In genomic region chr3:127226451-127226850, GRCh38 we compare ENCODE assay signal across 17 cellular contexts. TPM values are rescaled to one million over a fixed set of nuclear protein-coding genes. Genes with fewer than 3 reads are reported as not detected.
DNase-seq lines count a peak whose midpoint lies in the region; ATAC-seq, FAIRE-seq and TF ChIP-seq lines count a peak whose summit lies in the region.
"Had no signal": no experiment of that assay in that cellular context is flagged by ENCODE, and none has a peak within 500 bp of the region (broad histone marks: within the 10 kb centered on the region; RNA-seq: fewer than 3 reads in every experiment).

No MANE protein-coding gene starts in this region.

- peaks cover 0 to 20% (median 0%) of the 10 kb centered on the region in 3 donors for H3K27me3 ChIP-seq in sigmoid colon

- no peak for TF ChIP-seq EP300 in sigmoid colon (IDR thresholded peaks at IDR 0.05)

- no peak overlapping the region for H3K4me3 ChIP-seq in kidney (ENCODE audit: low read length in 2 of 2)
- H3K4me3 ChIP-seq in sigmoid colon: no peak overlapping the region

- H3K4me1 ChIP-seq in kidney (ENCODE audit: control insufficient read depth in 1 of 2, insufficient read depth in 1 of 2, low read depth in 1 of 2, low read length in 2 of 2) (no peaks in the 10 kb centered on the region), sigmoid colon (no peaks in the 10 kb centered on the region)

- no peak overlapping the region for H3K9ac ChIP-seq in kidney (ENCODE audit: low read length in 2 of 2)

- intact Hi-C loops in activated CD4-positive, alpha-beta T cell treated with anti-CD3 and anti-CD28 coated beads, Interleukin-2, amount 10 ng/mL, durations not matched to agents 24 days and 14 days (cut with micrococcal nuclease): no loop called here
- intact Hi-C loops in kidney (cut with DNase I) (no loop called here), sigmoid colon (cut with DNase I) (no loop called here)

- 69 to 76% methylated on average over 3 of the region's 3 CpGs for WGBS in sigmoid colon, 2 donors

- peaks cover 0 to 8% of the 10 kb centered on the region in 2 donors for H3K9me3 ChIP-seq in kidney (ENCODE audit: control insufficient read depth in 1 of 2, low read length in 2 of 2)
- H3K9me3 ChIP-seq in sigmoid colon: peaks cover 0 to 5% (median 1%) of the 10 kb centered on the region in 4 donors

- no peaks in the 10 kb centered on the region for H3K27me3 Mint-ChIP-seq in activated CD4-positive, alpha-beta T cell treated with anti-CD3 and anti-CD28 coated beads, Interleukin-2, amount 10 ng/mL, durations not matched to agents 24 days and 14 days
- peaks cover 8% of the 10 kb centered on the region for H3K27me3 Mint-ChIP-seq in activated naive CD8-positive, alpha-beta T cell treated with anti-CD3 and anti-CD28 coated beads, Interleukin-2, amount 10 ng/mL, durations not matched to agents 7 days and 5 days

- no peak for ATAC-seq in activated naive CD8-positive, alpha-beta T cell treated with anti-CD3 and anti-CD28 coated beads, Interleukin-2, amount 10 ng/mL, durations not matched to agents 7 days and 5 days (ENCODE audit: low read depth)
- ATAC-seq: activated CD8-positive, alpha-beta T cell treated with anti-CD3 and anti-CD28 coated beads, Interleukin-2, amount 10 ng/mL, durations not matched to agents 7 days and 5 days had no signal

- peak overlapping the region; percentile 27 for H3K27ac Mint-ChIP-seq in activated CD4-positive, alpha-beta T cell treated with anti-CD3 and anti-CD28 coated beads, Interleukin-2, amount 10 ng/mL, durations not matched to agents 24 days and 14 days
- peak overlapping the region; percentile 55 for H3K27ac Mint-ChIP-seq in activated naive CD8-positive, alpha-beta T cell treated with anti-CD3 and anti-CD28 coated beads, Interleukin-2, amount 10 ng/mL, durations not matched to agents 7 days and 5 days
- H3K27ac Mint-ChIP-seq: activated CD8-positive, alpha-beta T cell treated with anti-CD3 and anti-CD28 coated beads, Interleukin-2, amount 10 ng/mL, durations not matched to agents 7 days and 5 days had no signal

- H3K4me1 Mint-ChIP-seq in activated CD4-positive, alpha-beta T cell treated with anti-CD3 and anti-CD28 coated beads, Interleukin-2, amount 10 ng/mL, durations not matched to agents 24 days and 14 days: peaks cover 14% of the 10 kb centered on the region
- H3K4me1 Mint-ChIP-seq in activated naive CD8-positive, alpha-beta T cell treated with anti-CD3 and anti-CD28 coated beads, Interleukin-2, amount 10 ng/mL, durations not matched to agents 7 days and 5 days: peaks cover 15% of the 10 kb centered on the region

- H3K4me3 Mint-ChIP-seq in activated CD4-positive, alpha-beta T cell treated with anti-CD3 and anti-CD28 coated beads, Interleukin-2, amount 10 ng/mL, durations not matched to agents 24 days and 14 days: peak overlapping the region; percentile 53
- H3K4me3 Mint-ChIP-seq in activated naive CD8-positive, alpha-beta T cell treated with anti-CD3 and anti-CD28 coated beads, Interleukin-2, amount 10 ng/mL, durations not matched to agents 7 days and 5 days: no peak overlapping the region
- H3K4me3 Mint-ChIP-seq: activated CD8-positive, alpha-beta T cell treated with anti-CD3 and anti-CD28 coated beads, Interleukin-2, amount 10 ng/mL, durations not matched to agents 7 days and 5 days had no signal

- POLR2A ChIA-PET in activated naive CD8-positive, alpha-beta T cell treated with anti-CD3 and anti-CD28 coated beads, Interleukin-2, amount 10 ng/mL, durations not matched to agents 7 days and 5 days (lab: Charles Lee): no interaction called here

- no peak for TF ChIP-seq POLR2A in sigmoid colon (IDR thresholded peaks at IDR 0.05)

- H3K36me3 Mint-ChIP-seq in activated CD4-positive, alpha-beta T cell treated with anti-CD3 and anti-CD28 coated beads, Interleukin-2, amount 10 ng/mL, durations not matched to agents 24 days and 14 days (ENCODE audit: low read depth): peaks cover 1% of the 10 kb centered on the region
- peaks cover 5% of the 10 kb centered on the region for H3K36me3 Mint-ChIP-seq in activated naive CD8-positive, alpha-beta T cell treated with anti-CD3 and anti-CD28 coated beads, Interleukin-2, amount 10 ng/mL, durations not matched to agents 7 days and 5 days

- H3K27ac ChIP-seq in kidney (ENCODE audit: low read depth in 2 of 2, low read length in 2 of 2): no peak overlapping the region
- no peak overlapping the region for H3K27ac ChIP-seq in sigmoid colon

- TF ChIP-seq CTCF in kidney (IDR thresholded peaks at IDR 0.05; ENCODE audit: borderline replicate concordance, extremely low read depth, insufficient read depth) (no peak), sigmoid colon (IDR thresholded peaks at IDR 0.05) (no peak)

- peak; percentile 92 for FAIRE-seq in HTR-8/SVneo (lab: Jason Lieb, UNC)
- FAIRE-seq in kidney (lab: Jason Lieb, UNC): no peak
- FAIRE-seq: colon, GM18507 had no signal

- H3K36me3 ChIP-seq in kidney (ENCODE audit: control insufficient read depth in 1 of 2, insufficient read depth in 2 of 2, low read length in 2 of 2): no peaks in the 10 kb centered on the region
- no peaks in the 10 kb centered on the region for H3K36me3 ChIP-seq in sigmoid colon

- H3K9me3 Mint-ChIP-seq in activated CD4-positive, alpha-beta T cell treated with anti-CD3 and anti-CD28 coated beads, Interleukin-2, amount 10 ng/mL, durations not matched to agents 24 days and 14 days: peaks cover 28% of the 10 kb centered on the region
- H3K9me3 Mint-ChIP-seq in activated naive CD8-positive, alpha-beta T cell treated with anti-CD3 and anti-CD28 coated beads, Interleukin-2, amount 10 ng/mL, durations not matched to agents 7 days and 5 days: peaks cover 16% of the 10 kb centered on the region

- DNase-seq in activated CD4-positive, alpha-beta T cell treated with anti-CD3 and anti-CD28 coated beads, Interleukin-2, amount 10 ng/mL, durations not matched to agents 24 days and 14 days: peak; percentile 52
- DNase-seq in activated CD4-positive, alpha-beta T cell treated with anti-CD3 and anti-CD28 coated beads, Interleukin-2, amount 50 U/mL, for 4 hours: no peak
- DNase-seq in HTR-8/SVneo (ENCODE audit: insufficient read length, low spot score) (peak; percentile 79), renal cortical epithelial cell (ENCODE audit: low read depth) (peak; percentile 48), kidney (no peak), 8988T (no peak), sigmoid colon (no peak)
- no peak for DNase-seq in activated naive CD8-positive, alpha-beta T cell treated with anti-CD3 and anti-CD28 coated beads, Interleukin-2, amount 10 ng/mL, durations not matched to agents 7 days and 5 days
- DNase-seq: ACHN; activated CD8-positive, alpha-beta T cell treated with anti-CD3 and anti-CD28 coated beads, Interleukin-2, amount 10 ng/mL, durations not matched to agents 7 days and 5 days; DMS79 treated with DMSO at 0.1 percent for 48 hours; OCI-M1; stimulated activated CD4-positive, alpha-beta T cell treated with anti-CD3 and anti-CD28 coated beads, Interleukin-12 subunit alpha, Interleukin-12 subunit beta, amount 100 ng/mL, for 4 hours had no signal

RNA-seq across cellular contexts. Expression of gene PRR23E, which starts 33.5 kb away (rescaled TPM):
- total RNA-seq in activated CD4-positive, alpha-beta T cell treated with anti-CD3 and anti-CD28 coated beads, Interleukin-2, amount 10 ng/mL, durations not matched to agents 24 days and 14 days: not detected in 2 replicates
- not detected for total RNA-seq in activated naive CD8-positive, alpha-beta T cell treated with anti-CD3 and anti-CD28 coated beads, Interleukin-2, amount 10 ng/mL, durations not matched to agents 7 days and 5 days
- not detected in 2 replicates for total RNA-seq in renal cortical epithelial cell
- not detected for total RNA-seq in kidney
- not detected for polyA plus RNA-seq in kidney (ENCODE audit: insufficient read depth, low read depth, low replicate concordance)
- total RNA-seq in sigmoid colon: not detected
- polyA plus RNA-seq in sigmoid colon: not detected
- total RNA-seq: activated CD8-positive, alpha-beta T cell treated with anti-CD3 and anti-CD28 coated beads, Interleukin-2, amount 10 ng/mL, durations not matched to agents 7 days and 5 days; mucosa of gallbladder; ureter had no signal

Comparison
In these comparisons a context has a peak if more than half of its experiments do, and no peak if none do; other contexts are left out.
1. DNase-seq: peak in activated CD4-positive, alpha-beta T cell treated with anti-CD3 and anti-CD28 coated beads, Interleukin-2, amount 10 ng/mL, durations not matched to agents 24 days and 14 days (single experiment), HTR-8/SVneo (single experiment) and renal cortical epithelial cell (single experiment); none in activated CD4-positive, alpha-beta T cell treated with anti-CD3 and anti-CD28 coated beads, Interleukin-2, amount 50 U/mL, for 4 hours (0 of 2), activated naive CD8-positive, alpha-beta T cell treated with anti-CD3 and anti-CD28 coated beads, Interleukin-2, amount 10 ng/mL, durations not matched to agents 7 days and 5 days (single experiment), kidney (single experiment), 8988T (single experiment) and sigmoid colon (single experiment).